8 cellular contexts compared by ENCODE assay signal in the genomic region with DNA sequence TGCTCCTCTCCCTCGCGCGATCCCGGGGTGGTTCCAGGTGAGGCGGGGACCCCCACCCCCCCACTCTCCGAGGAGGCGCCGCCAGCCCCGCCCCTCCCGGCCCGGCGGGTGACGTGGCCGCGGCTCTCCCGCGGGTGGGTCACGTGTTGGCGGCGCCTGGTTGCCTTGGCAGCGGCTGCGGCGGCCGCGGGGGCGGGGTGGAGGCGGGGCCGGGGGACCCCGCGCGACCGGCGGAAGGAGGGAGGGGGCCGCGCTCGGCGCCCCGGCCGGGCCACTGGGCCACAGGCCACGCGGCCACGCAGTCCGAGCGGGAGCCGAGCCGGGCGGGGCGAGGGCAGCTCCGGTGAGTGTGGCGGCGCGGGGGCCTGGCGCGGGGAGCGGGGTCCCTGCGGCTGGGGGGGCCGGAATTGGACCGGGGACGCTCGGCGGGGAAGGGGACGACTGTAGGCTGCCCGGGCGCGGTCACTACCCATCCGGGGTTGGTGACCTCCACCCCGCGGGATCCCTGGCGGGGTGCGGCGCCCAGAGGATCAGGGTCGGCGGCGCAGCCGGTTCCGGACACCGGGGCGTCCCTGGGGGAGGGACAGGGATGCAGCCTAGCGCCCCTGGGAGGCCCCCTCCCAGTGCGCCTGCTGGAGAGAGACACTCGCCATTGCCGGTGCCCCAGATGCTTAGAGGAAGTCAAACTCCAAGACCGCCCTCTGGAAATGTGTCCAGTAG. TPM values are rescaled to one million over a fixed set of nuclear protein-coding genes. Genes with fewer than 3 reads are reported as not detected.
A peak's percentile ranks its signal among the peaks of the same experiment; 100 is the strongest.
DNase-seq lines count a peak whose midpoint lies in the region; ATAC-seq and TF ChIP-seq lines count a peak whose summit lies in the region.

A gene (plus strand): TSS at position 257 of the 720 bp plus-strand sequence. CDS start 5,382 bp downstream, outside the sequence.

- DNase-seq in Calu3 (peak; percentile 76), SW480 (ENCODE audit: low spot score) (peak; percentile 76), cardiac septum (ENCODE audit: low spot score) (peak; percentile 95), pons (ENCODE audit: low spot score) (peak; percentile 60), transverse colon (peak; percentile 84)
- peak; percentile 68 for DNase-seq in activated naive CD8-positive, alpha-beta T cell treated with anti-CD3 and anti-CD28 coated beads, Interleukin-2, amount 50 U/mL, for 16 hours (ENCODE audit: low read depth, low spot score)

- no peaks in the 10 kb centered on the region for H3K9me3 Mint-ChIP-seq in Calu3 (ENCODE audit: low read depth, unreplicated experiment)

- H3K9me3 ChIP-seq in transverse colon, result no peaks in the 10 kb centered on the region

- no peak for TF ChIP-seq RAD21 in Ishikawa (IDR thresholded peaks at IDR 0.05; ENCODE audit: low read depth)

- TF ChIP-seq POLR2A in transverse colon (IDR thresholded peaks at IDR 0.05), result no peak

- ATAC-seq in GM21381 (IDR thresholded peaks at IDR 0.05; ENCODE audit: unreplicated experiment), result peak; percentile 68

- WGBS in transverse colon (ENCODE audit: low coverage in 1 of 2), 2 donors, result 0% methylated on average over 23 of the region's 83 CpGs; no CpG with 5 or more reads in 1 of the 2 donors

- peaks cover 14 to 30% (median 24%) of the 10 kb centered on the region in 4 donors for H3K4me1 ChIP-seq in transverse colon

- TF ChIP-seq EP300 in Ishikawa (IDR thresholded peaks at IDR 0.05; ENCODE audit: borderline replicate concordance), result no peak
- no peak for TF ChIP-seq EP300 in transverse colon (IDR thresholded peaks at IDR 0.05; ENCODE audit: low read depth)

- peak within 1 kb of the TSS; percentile 61 for H3K27ac Mint-ChIP-seq in Calu3 (ENCODE audit: unreplicated experiment)

- H3K27me3 Mint-ChIP-seq in Calu3 (ENCODE audit: unreplicated experiment), result no peaks in the 10 kb centered on the region

- in situ Hi-C loops in transverse colon (cut with MboI; ENCODE audit: low pct_ligation_motif_present in 1 of 4, low pct_unique_long_range_greater_than_20kb in 1 of 4, low sequenced_read_pairs in 3 of 4), result no loop called here

- CTCF ChIA-PET in Calu3 (lab: Charles Lee), result interaction anchor here (0.6 to 0.7 kb wide), 2 partner anchors 20 to 784 kb away, joined by 4 to 7 read pairs; no protein-coding TSS in a partner anchor

- H3K4me1 Mint-ChIP-seq in Calu3 (ENCODE audit: low read depth, unreplicated experiment), result peaks cover 8% of the 10 kb centered on the region

- intact Hi-C loops in Calu3 (cut with micrococcal nuclease; ENCODE audit: unreplicated experiment) (no loop called here), cardiac septum (cut with DNase I) (no loop called here), transverse colon (cut with DNase I; ENCODE audit: low total_unique reads) (no loop called here)

- H3K27ac ChIP-seq in transverse colon, result peak within 1 kb of the TSS; percentile 71 to 80 (median 75)

- H3K27me3 ChIP-seq in transverse colon, result no peaks in the 10 kb centered on the region

- peak within 1 kb of the TSS; percentile 66 to 81 (median 80) for H3K4me3 ChIP-seq in transverse colon

- TF ChIP-seq CTCF in Calu3 (IDR thresholded peaks at IDR 0.05; ENCODE audit: unreplicated experiment) (no peak), transverse colon (IDR thresholded peaks at IDR 0.05) (no peak)

- no peaks in the 10 kb centered on the region for H3K36me3 ChIP-seq in transverse colon

- peak within 1 kb of the TSS; percentile 66 for H3K4me3 Mint-ChIP-seq in Calu3 (ENCODE audit: low read depth, unreplicated experiment)

- peaks cover 20% of the 10 kb centered on the region for H3K36me3 Mint-ChIP-seq in Calu3 (ENCODE audit: insufficient read depth, unreplicated experiment)

- BruUV-seq in Calu3 (replicated peaks; lab: Mats Ljungman, UMichigan), result no TSS peak

TF ChIP-seq in Ishikawa, 13 proteins besides CTCF, POLR2A, EP300 and RAD21:
- peak; percentile 66 for TF ChIP-seq EGR1 (IDR thresholded peaks at IDR 0.05)
- TF ChIP-seq, protein P1, sequence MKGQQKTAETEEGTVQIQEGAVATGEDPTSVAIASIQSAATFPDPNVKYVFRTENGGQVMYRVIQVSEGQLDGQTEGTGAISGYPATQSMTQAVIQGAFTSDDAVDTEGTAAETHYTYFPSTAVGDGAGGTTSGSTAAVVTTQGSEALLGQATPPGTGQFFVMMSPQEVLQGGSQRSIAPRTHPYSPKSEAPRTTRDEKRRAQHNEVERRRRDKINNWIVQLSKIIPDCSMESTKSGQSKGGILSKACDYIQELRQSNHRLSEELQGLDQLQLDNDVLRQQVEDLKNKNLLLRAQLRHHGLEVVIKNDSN (IDR thresholded peaks at IDR 0.05), result peak; percentile 94
- TF ChIP-seq, protein P2, sequence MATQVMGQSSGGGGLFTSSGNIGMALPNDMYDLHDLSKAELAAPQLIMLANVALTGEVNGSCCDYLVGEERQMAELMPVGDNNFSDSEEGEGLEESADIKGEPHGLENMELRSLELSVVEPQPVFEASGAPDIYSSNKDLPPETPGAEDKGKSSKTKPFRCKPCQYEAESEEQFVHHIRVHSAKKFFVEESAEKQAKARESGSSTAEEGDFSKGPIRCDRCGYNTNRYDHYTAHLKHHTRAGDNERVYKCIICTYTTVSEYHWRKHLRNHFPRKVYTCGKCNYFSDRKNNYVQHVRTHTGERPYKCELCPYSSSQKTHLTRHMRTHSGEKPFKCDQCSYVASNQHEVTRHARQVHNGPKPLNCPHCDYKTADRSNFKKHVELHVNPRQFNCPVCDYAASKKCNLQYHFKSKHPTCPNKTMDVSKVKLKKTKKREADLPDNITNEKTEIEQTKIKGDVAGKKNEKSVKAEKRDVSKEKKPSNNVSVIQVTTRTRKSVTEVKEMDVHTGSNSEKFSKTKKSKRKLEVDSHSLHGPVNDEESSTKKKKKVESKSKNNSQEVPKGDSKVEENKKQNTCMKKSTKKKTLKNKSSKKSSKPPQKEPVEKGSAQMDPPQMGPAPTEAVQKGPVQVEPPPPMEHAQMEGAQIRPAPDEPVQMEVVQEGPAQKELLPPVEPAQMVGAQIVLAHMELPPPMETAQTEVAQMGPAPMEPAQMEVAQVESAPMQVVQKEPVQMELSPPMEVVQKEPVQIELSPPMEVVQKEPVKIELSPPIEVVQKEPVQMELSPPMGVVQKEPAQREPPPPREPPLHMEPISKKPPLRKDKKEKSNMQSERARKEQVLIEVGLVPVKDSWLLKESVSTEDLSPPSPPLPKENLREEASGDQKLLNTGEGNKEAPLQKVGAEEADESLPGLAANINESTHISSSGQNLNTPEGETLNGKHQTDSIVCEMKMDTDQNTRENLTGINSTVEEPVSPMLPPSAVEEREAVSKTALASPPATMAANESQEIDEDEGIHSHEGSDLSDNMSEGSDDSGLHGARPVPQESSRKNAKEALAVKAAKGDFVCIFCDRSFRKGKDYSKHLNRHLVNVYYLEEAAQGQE (IDR thresholded peaks at IDR 0.05; ENCODE audit: low read depth), result no peak
TF ChIP-seq in Ishikawa: peak in this region for 2.

RNA-seq across cellular contexts. Expression of the gene that starts here (rescaled TPM):
- total RNA-seq in Calu3 (2022) (11.3 and 11.4 TPM in 2 replicates), cardiac septum (6.8 TPM), transverse colon (10 to 100 TPM in 2 of 4 donors, 1 to 10 TPM in 2; 3.1 to 99.9 (median 11.0) TPM)

Comparison
In these comparisons a context has a peak if more than half of its experiments do, and no peak if none do; other contexts are left out.
1. Peak in every context shown above with its lines: DNase-seq, ATAC-seq, H3K4me3 ChIP-seq and H3K27ac ChIP-seq.